In the genomic region with DNA sequence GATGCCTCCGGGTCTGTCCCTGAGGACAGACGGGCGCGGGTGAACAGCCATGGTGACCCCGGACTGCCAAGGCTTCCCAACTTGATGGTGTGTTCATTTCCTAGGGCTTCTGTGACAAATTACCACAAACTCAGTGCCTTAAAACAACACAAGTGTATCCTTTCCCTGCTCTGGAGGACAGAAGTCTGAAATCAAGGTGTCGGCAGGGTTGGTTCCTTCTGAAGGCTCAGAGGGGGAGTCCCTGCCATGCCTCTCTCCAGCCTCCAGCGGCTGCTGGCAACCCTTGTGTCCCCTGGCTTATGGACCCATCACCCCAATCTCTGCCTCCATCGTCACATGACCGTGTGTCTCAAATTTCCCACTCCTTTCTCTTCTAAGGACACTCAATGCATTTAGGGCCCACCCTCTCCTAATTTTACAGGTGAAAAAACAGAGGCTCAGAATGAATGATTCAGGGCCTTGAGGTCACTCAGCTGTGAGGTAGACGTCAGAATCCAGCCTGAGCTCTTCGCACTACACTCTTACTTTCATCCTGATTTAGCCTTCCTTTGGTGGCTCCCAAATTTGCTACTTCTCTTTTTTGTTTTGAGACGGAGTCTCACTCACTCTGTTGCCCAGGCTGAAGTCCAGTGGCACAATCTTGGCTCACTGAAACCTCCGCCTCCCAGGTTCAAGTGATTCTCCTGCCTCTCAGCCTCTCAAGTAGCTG, we compare ENCODE assay signal across 17 cellular contexts. TPM values are rescaled to one million over a fixed set of nuclear protein-coding genes. Genes with fewer than 3 reads are reported as not detected.
DNase-seq lines count a peak whose midpoint lies in the region; ATAC-seq, FAIRE-seq and TF ChIP-seq lines count a peak whose summit lies in the region.
"Had no signal": no experiment of that assay in that cellular context is flagged by ENCODE, and none has a peak within 500 bp of the region (broad histone marks: within the 10 kb centered on the region; RNA-seq: fewer than 3 reads in every experiment).

No MANE protein-coding gene starts in this region.

- no TSS peak for BruUV-seq in K562 (replicated peaks; lab: Mats Ljungman, UMichigan)

- H2AFZ ChIP-seq in K562 (ENCODE audit: low read depth, low read length): no peak overlapping the region

- H3K27ac Mint-ChIP-seq in activated naive CD4-positive, alpha-beta T cell treated with anti-CD3 and anti-CD28 coated beads for 36 hours: peak overlapping the region; percentile 41
- H3K27ac Mint-ChIP-seq in IgD-negative memory B cell: peak overlapping the region; percentile 39 to 60 (median 54)
- H3K27ac Mint-ChIP-seq in stimulated activated naive B cell treated with anti-CD40 and anti-IgM and Interleukin-4, amounts not matched to agents 10 μg/mL and 1 μg/mL and 100 μg/mL, for 72 hours: peak overlapping the region; percentile 84

- H3K4me1 Mint-ChIP-seq in activated naive CD4-positive, alpha-beta T cell treated with anti-CD3 and anti-CD28 coated beads for 36 hours (ENCODE audit: low read depth): peaks cover 41% of the 10 kb centered on the region
- peaks cover 14 to 31% (median 18%) of the 10 kb centered on the region in 3 donors for H3K4me1 Mint-ChIP-seq in IgD-negative memory B cell
- peaks cover 45 to 55% of the 10 kb centered on the region in 2 donors for H3K4me1 Mint-ChIP-seq in stimulated activated naive B cell treated with anti-CD40 and anti-IgM and Interleukin-4, amounts not matched to agents 10 μg/mL and 1 μg/mL and 100 μg/mL, for 72 hours

- no peak for TF ChIP-seq EP300 in K562 (IDR thresholded peaks at IDR 0.05; ENCODE audit: low read length)

- H3K9me3 Mint-ChIP-seq in activated naive CD4-positive, alpha-beta T cell treated with anti-CD3 and anti-CD28 coated beads for 36 hours: no peaks in the 10 kb centered on the region
- H3K9me3 Mint-ChIP-seq in IgD-negative memory B cell: no peaks in the 10 kb centered on the region
- peaks cover 0 to 2% of the 10 kb centered on the region in 2 donors for H3K9me3 Mint-ChIP-seq in stimulated activated naive B cell treated with anti-CD40 and anti-IgM and Interleukin-4, amounts not matched to agents 10 μg/mL and 1 μg/mL and 100 μg/mL, for 72 hours

- H3K36me3 ChIP-seq in K562 (ENCODE audit: control insufficient read depth, insufficient read depth, low read length) (no peaks in the 10 kb centered on the region), thyroid gland (no peaks in the 10 kb centered on the region), H7 (replicated peaks; ENCODE audit: control insufficient read depth, insufficient read depth, low read length) (no peaks in the 10 kb centered on the region), lower lobe of right lung (no peaks in the 10 kb centered on the region)
- H3K36me3 ChIP-seq: esophagus muscularis mucosa had no signal

- POLR2A ChIA-PET in K562 (lab: Yijun Ruan, JAX): interaction anchor here (0.6 kb wide), 1 partner anchor 219 kb away, joined by 4 read pairs; no protein-coding TSS in a partner anchor

- no peak overlapping the region for H3K4me3 Mint-ChIP-seq in activated naive CD4-positive, alpha-beta T cell treated with anti-CD3 and anti-CD28 coated beads for 36 hours
- peak overlapping the region in 1 of 4 donors; percentile 11 for H3K4me3 Mint-ChIP-seq in IgD-negative memory B cell
- peak overlapping the region in 1 of 2 donors; percentile 28 for H3K4me3 Mint-ChIP-seq in stimulated activated naive B cell treated with anti-CD40 and anti-IgM and Interleukin-4, amounts not matched to agents 10 μg/mL and 1 μg/mL and 100 μg/mL, for 72 hours
- H3K4me3 Mint-ChIP-seq: naive thymus-derived CD4-positive, alpha-beta T cell had no signal

- no peaks in the 10 kb centered on the region for H3K79me2 ChIP-seq in K562 (ENCODE audit: control insufficient read depth, insufficient read depth, low read length)

- ATAC-seq in K562: no peak
- ATAC-seq in stimulated activated naive B cell treated with anti-CD40 and anti-IgM and Interleukin-4, amounts not matched to agents 10 μg/mL and 1 μg/mL and 100 μg/mL, for 72 hours (replicated peaks): peak; percentile 83 to 87
- no peak for ATAC-seq in lower lobe of right lung
- ATAC-seq: naive thymus-derived CD4-positive, alpha-beta T cell had no signal

- no peak overlapping the region for H3K4me2 ChIP-seq in K562 (ENCODE audit: insufficient read depth, low read length)

- peaks cover 2% of the 10 kb centered on the region for H3K36me3 Mint-ChIP-seq in activated naive CD4-positive, alpha-beta T cell treated with anti-CD3 and anti-CD28 coated beads for 36 hours (ENCODE audit: low read depth)
- H3K36me3 Mint-ChIP-seq in IgD-negative memory B cell: peaks cover 1% of the 10 kb centered on the region
- H3K36me3 Mint-ChIP-seq in stimulated activated naive B cell treated with anti-CD40 and anti-IgM and Interleukin-4, amounts not matched to agents 10 μg/mL and 1 μg/mL and 100 μg/mL, for 72 hours: peaks cover 20 to 23% of the 10 kb centered on the region in 2 donors

- TF ChIP-seq CTCF in K562 (IDR thresholded peaks at IDR 0.05 in 2 of 3, conservative IDR thresholded peaks at IDR 0.05 in 1 of 3; ENCODE audit: insufficient read depth in 2 of 3, low read depth in 1 of 3, low read length in 3 of 3): no peak
- TF ChIP-seq CTCF in thyroid gland (IDR thresholded peaks at IDR 0.05): no peak
- no peak for TF ChIP-seq CTCF in lower lobe of right lung (IDR thresholded peaks at IDR 0.05)

- no peaks in the 10 kb centered on the region for H3K4me1 ChIP-seq in K562 (replicated peaks in 1 of 2; ENCODE audit: control insufficient read depth in 2 of 2, insufficient read depth in 2 of 2, low read length in 2 of 2)
- peaks cover 0 to 5% of the 10 kb centered on the region in 2 donors for H3K4me1 ChIP-seq in thyroid gland
- no peaks in the 10 kb centered on the region for H3K4me1 ChIP-seq in lower lobe of right lung
- H3K4me1 ChIP-seq: esophagus muscularis mucosa had no signal

- CTCF ChIA-PET in activated naive CD4-positive, alpha-beta T cell treated with anti-CD3 and anti-CD28 coated beads for 36 hours (lab: Charles Lee): interaction anchor here (0.9 to 2.2 kb wide), 4 partner anchors 11 to 206 kb away, joined by 3 to 9 read pairs (median 4); no protein-coding TSS in a partner anchor
- CTCF ChIA-PET in K562 (lab: Yijun Ruan, JAX; ENCODE audit: low intra/inter-chr PET ratio): no interaction called here

- no peaks in the 10 kb centered on the region for H3K27me3 Mint-ChIP-seq in activated naive CD4-positive, alpha-beta T cell treated with anti-CD3 and anti-CD28 coated beads for 36 hours (ENCODE audit: low read depth)
- H3K27me3 Mint-ChIP-seq in IgD-negative memory B cell: no peaks in the 10 kb centered on the region
- H3K27me3 Mint-ChIP-seq in stimulated activated naive B cell treated with anti-CD40 and anti-IgM and Interleukin-4, amounts not matched to agents 10 μg/mL and 1 μg/mL and 100 μg/mL, for 72 hours: no peaks in the 10 kb centered on the region
- H3K27me3 Mint-ChIP-seq: naive thymus-derived CD4-positive, alpha-beta T cell had no signal

- H3K9ac ChIP-seq in K562 (ENCODE audit: insufficient read depth in 1 of 2, low read depth in 2 of 2, low read length in 2 of 2): no peak overlapping the region

- in situ Hi-C loops in K562 (cut with MboI): no loop called here

- H3K9me1 ChIP-seq in K562 (ENCODE audit: control insufficient read depth, insufficient read depth, low read length): no peaks in the 10 kb centered on the region

- H3K27me3 ChIP-seq in K562 (ENCODE audit: control insufficient read depth in 2 of 2, insufficient read depth in 2 of 2, low read length in 2 of 2) (no peaks in the 10 kb centered on the region), thyroid gland (no peaks in the 10 kb centered on the region), H7 (ENCODE audit: control insufficient read depth, insufficient read depth, low read length) (no peaks in the 10 kb centered on the region), lower lobe of right lung (ENCODE audit: low read depth) (no peaks in the 10 kb centered on the region)
- H3K27me3 ChIP-seq: esophagus muscularis mucosa had no signal

- H3K27ac ChIP-seq in K562 (ENCODE audit: extremely low read depth, low read depth, low read length): no peak overlapping the region
- H3K27ac ChIP-seq in thyroid gland: no peak overlapping the region
- no peak overlapping the region for H3K27ac ChIP-seq in lower lobe of right lung
- H3K27ac ChIP-seq: esophagus muscularis mucosa had no signal

- H3K4me3 ChIP-seq in K562 (no peak overlapping the region), thyroid gland (replicated peaks in 1 of 3) (no peak overlapping the region), H7 (ENCODE audit: insufficient read depth, low read depth, low read length) (no peak overlapping the region), lower lobe of right lung (no peak overlapping the region)
- H3K4me3 ChIP-seq: esophagus muscularis mucosa had no signal

- WGBS in K562 (ENCODE audit: insufficient coverage, low coverage, missing lambda C conversion rate): 60% methylated on average over 11 of the region's 13 CpGs
- WGBS in thyroid gland, 2 donors: 75 to 78% methylated on average over 12 to 13 of the region's 13 CpGs

- no peak for TF ChIP-seq RAD21 in K562 (CRISPR knock-in tag; conservative IDR thresholded peaks at IDR 0.05 in 1 of 2, IDR thresholded peaks at IDR 0.05 in 1 of 2)

- no peak for DNase-seq in activated naive CD4-positive, alpha-beta T cell treated with anti-CD3 and anti-CD28 coated beads for 36 hours
- no peak for DNase-seq in activated naive CD4-positive, alpha-beta T cell (lab: John Stamatoyannopoulos, UW)
- DNase-seq in K562 (ENCODE audit: extremely low read depth in 1 of 4, low spot score in 3 of 4): no peak
- DNase-seq in stimulated activated naive B cell treated with anti-CD40 and anti-IgM and Interleukin-4, amounts not matched to agents 10 μg/mL and 1 μg/mL and 100 μg/mL, for 72 hours: peak; percentile 25
- no peak for DNase-seq in thyroid gland
- DNase-seq in H7: no peak
- no peak for DNase-seq in lower lobe of right lung
- DNase-seq: Calu3; KG1; naive thymus-derived CD4-positive, alpha-beta T cell; NCI-H1417; NCI-H2227 treated with DMSO at 0.1 percent for 48 hours; stimulated activated CD4-positive, alpha-beta T cell treated with anti-CD3 and anti-CD28 coated beads, Interleukin-12 subunit alpha, Interleukin-12 subunit beta, amount 100 ng/mL, for 4 hours; SW 1271 had no signal

- FAIRE-seq in K562 (lab: Jason Lieb, UNC): no peak
- FAIRE-seq: GM12892 had no signal

- intact Hi-C loops in activated naive CD4-positive, alpha-beta T cell treated with anti-CD3 and anti-CD28 coated beads for 36 hours (cut with micrococcal nuclease): no loop called here
- intact Hi-C loops in K562 (cut with micrococcal nuclease) (no loop called here), thyroid gland (cut with DNase I) (no loop called here), lower lobe of right lung (cut with DNase I) (no loop called here)

- no peaks in the 10 kb centered on the region for H4K20me1 ChIP-seq in K562 (replicated peaks; ENCODE audit: control insufficient read depth, insufficient read depth, low read length)

- TF ChIP-seq POLR2A in K562 (conservative IDR thresholded peaks at IDR 0.05) (no peak), thyroid gland (IDR thresholded peaks at IDR 0.05) (no peak)

- H3K9me3 ChIP-seq in K562 (replicated peaks; ENCODE audit: control insufficient read depth, insufficient read depth, low read depth, low read length) (no peaks in the 10 kb centered on the region), thyroid gland (no peaks in the 10 kb centered on the region), lower lobe of right lung (no peaks in the 10 kb centered on the region)
- H3K9me3 ChIP-seq: esophagus muscularis mucosa had no signal

RNA-seq across cellular contexts. Expression of a gene that starts 45.4 kb away (rescaled TPM):
- total RNA-seq in activated naive CD4-positive, alpha-beta T cell treated with anti-CD3 and anti-CD28 coated beads for 36 hours: 10 to 100 TPM in 1 of 2 experiments, 1 to 10 TPM in 1; 9.6 to 10.5 TPM
- 14.0 TPM for polyA plus RNA-seq in IgD-negative memory B cell
- 10.2 and 16.7 TPM in 2 replicates for total RNA-seq in K562 (2011; cell fraction: chromatin; rRNA removed; ENCODE audit: low replicate concordance)
- total RNA-seq in K562 (2011; cell fraction: nucleolus; rRNA removed): 7.7 and 8.9 TPM in 2 replicates
- total RNA-seq in K562 (2011; cell fraction: nucleoplasm; rRNA removed): 11.4 and 14.4 TPM in 2 replicates
- 3.7 and 5.1 TPM in 2 replicates for total RNA-seq in K562 (2014; rRNA removed)
- 6.9 and 7.2 TPM in 2 replicates for total RNA-seq in K562 (2014; rRNA removed; fragmentation: Illumina TruSeq; extraction: Trizol)
- total RNA-seq in K562 (2015; rRNA removed; fragmentation: Illumina TruSeq; extraction: Trizol): 6.3 and 6.7 TPM in 2 replicates
- 7.1 and 7.4 TPM in 2 replicates for total RNA-seq in K562 (2021)
- 5.8 and 6.8 TPM in 2 replicates for polyA plus RNA-seq in K562 (2011; rRNA removed)
- polyA plus RNA-seq in K562 (2011; cell fraction: cytosol; rRNA removed): 2.1 and 2.6 TPM in 2 replicates
- 11.1 and 13.5 TPM in 2 replicates for polyA plus RNA-seq in K562 (2011; cell fraction: nucleus; rRNA removed)
- polyA plus RNA-seq in K562 (2012): 4.6 and 5.0 TPM in 2 replicates
- 5.0 TPM in 2 replicates for polyA plus RNA-seq in K562 (2014; fragmentation: Illumina TruSeq; extraction: Trizol)
- 1 to 10 TPM; 2.7 to 3.6 TPM for polyA plus RNA-seq in K562 (2014; fragmentation: Nextera tagmentation; extraction: Ambion mirVana)
- 7.8 and 10.0 TPM in 2 replicates for polyA plus RNA-seq in K562 (2014; rRNA removed)
- polyA minus RNA-seq in K562 (2011; rRNA and poly(A)+ RNA removed): 2.3 and 3.5 TPM in 2 replicates
- 1.8 and 7.5 TPM in 2 replicates for polyA minus RNA-seq in K562 (2011; cell fraction: cytosol; rRNA and poly(A)+ RNA removed)
- 6.1 and 8.9 TPM in 2 replicates for polyA minus RNA-seq in K562 (2011; cell fraction: nucleus; rRNA and poly(A)+ RNA removed)
- 10 to 100 TPM in 3 of 4 donors, 1 to 10 TPM in 1; 4.5 to 16.0 (median 12.3) TPM for total RNA-seq in thyroid gland
- 8.2 and 8.4 TPM in 2 replicates for total RNA-seq in H7 (2014; rRNA removed; shearing (Covaris generic))
- total RNA-seq in lower lobe of right lung: 8.0 TPM

Comparison
In these comparisons a context has a peak if more than half of its experiments do, and no peak if none do; other contexts are left out.
1. ATAC-seq: peak in stimulated activated naive B cell treated with anti-CD40 and anti-IgM and Interleukin-4, amounts not matched to agents 10 μg/mL and 1 μg/mL and 100 μg/mL, for 72 hours (2 of 2); none in K562 (single experiment) and lower lobe of right lung (0 of 2).
2. Peak in every context shown above with its lines, with median percentiles within 50 percentile points of each other: H3K27ac Mint-ChIP-seq.